ENCODE assay signal across 26 cellular contexts in genomic region chr3:129913618-129914017, GRCh38.
"Had no signal": no experiment of that assay in that cellular context is flagged by ENCODE, and none has a peak within 500 bp of the region (broad histone marks: within the 10 kb centered on the region; RNA-seq: fewer than 3 reads in every experiment).

No MANE protein-coding gene starts in this region.

- H3K27me3 Mint-ChIP-seq: naive B cell; progenitor cell of endocrine pancreas; stimulated activated memory B cell treated with anti-CD40 and anti-IgM and Interleukin-4, amounts not matched to agents 10 μg/mL and 1 μg/mL and 100 μg/mL, for 72 hours; stimulated activated naive CD8-positive, alpha-beta T cell treated with anti-CD3 and anti-CD28 coated beads, Interleukin-15, amount 100 ng/mL, for 72 hours; type B pancreatic cell had no signal

- H3K27ac ChIP-seq: left lung, lower lobe of right lung, neural progenitor cell, ovary, right atrium auricular region, right lobe of liver, tibial nerve, uterus had no signal

- H3K4me1 ChIP-seq: lower lobe of right lung, neural progenitor cell, right atrium auricular region, right lobe of liver, tibial nerve, uterus had no signal

- H3K27ac Mint-ChIP-seq: naive B cell; natural killer cell; nephron progenitor cell; neural progenitor cell; progenitor cell of endocrine pancreas; stimulated activated memory B cell treated with anti-CD40 and anti-IgM and Interleukin-4, amounts not matched to agents 10 μg/mL and 1 μg/mL and 100 μg/mL, for 72 hours; stimulated activated naive CD8-positive, alpha-beta T cell treated with anti-CD3 and anti-CD28 coated beads, Interleukin-15, amount 100 ng/mL, for 72 hours; type B pancreatic cell had no signal

- ATAC-seq: left colon; left lung; lower lobe of right lung; natural killer cell; right lobe of liver; stimulated activated memory B cell treated with anti-CD40 and anti-IgM and Interleukin-4, amounts not matched to agents 10 μg/mL and 1 μg/mL and 100 μg/mL, for 72 hours; stimulated activated naive CD8-positive, alpha-beta T cell treated with anti-CD3 and anti-CD28 coated beads, Interleukin-15, amount 100 ng/mL, for 72 hours had no signal

- H3K36me3 Mint-ChIP-seq: stimulated activated memory B cell treated with anti-CD40 and anti-IgM and Interleukin-4, amounts not matched to agents 10 μg/mL and 1 μg/mL and 100 μg/mL, for 72 hours; type B pancreatic cell had no signal

- H3K9ac ChIP-seq: neural progenitor cell had no signal

- H3K36me3 ChIP-seq: left lung, lower lobe of right lung, neural progenitor cell, ovary, right atrium auricular region, right lobe of liver, tibial nerve, uterus had no signal

- H2AFZ ChIP-seq: neural progenitor cell had no signal

- H3K4me3 ChIP-seq: left lung, lower lobe of right lung, neural progenitor cell, ovary, right atrium auricular region, right lobe of liver, smooth muscle cell, tibial nerve, uterus had no signal

- H3K4me3 Mint-ChIP-seq: naive B cell; natural killer cell; nephron progenitor cell; neural progenitor cell; stimulated activated memory B cell treated with anti-CD40 and anti-IgM and Interleukin-4, amounts not matched to agents 10 μg/mL and 1 μg/mL and 100 μg/mL, for 72 hours; stimulated activated naive CD8-positive, alpha-beta T cell treated with anti-CD3 and anti-CD28 coated beads, Interleukin-15, amount 100 ng/mL, for 72 hours; type B pancreatic cell had no signal

- H3K27me3 ChIP-seq: left lung, neural progenitor cell, ovary, right atrium auricular region, right lobe of liver, tibial nerve, uterus had no signal

- H3K4me2 ChIP-seq: neural progenitor cell, smooth muscle cell had no signal

- DNase-seq: left colon; left lung; lower lobe of right lung; mammary epithelial cell; mesenchymal stem cell; naive B cell; natural killer cell; nephron progenitor cell; ovary; right lobe of liver; stimulated activated CD4-positive, alpha-beta T cell treated with anti-CD3 and anti-CD28 coated beads, Interleukin-1b, Interleukin-23, amount 100 ng/mL, for 48 hours; stimulated activated CD4-positive, alpha-beta T cell treated with anti-CD3 and anti-CD28 coated beads, Interleukin-2, amount 100 ng/mL, for 48 hours; stimulated activated CD4-positive, alpha-beta T cell treated with anti-CD3 and anti-CD28 coated beads, Interleukin-4, amount 100 ng/mL, for 4 hours; stimulated activated CD8-positive, alpha-beta memory T cell treated with anti-CD3 and anti-CD28 coated beads, Interleukin-4, amount 100 ng/mL, for 48 hours; stimulated activated naive CD4-positive, alpha-beta T cell treated with Interleukin-2 at 50 U/mL for 16 hours; stimulated activated naive CD8-positive, alpha-beta T cell treated with anti-CD3 and anti-CD28 coated beads, Interleukin-15, amount 100 ng/mL, for 72 hours; substantia nigra; uterus had no signal

- H3K4me1 Mint-ChIP-seq: natural killer cell; neural progenitor cell; stimulated activated memory B cell treated with anti-CD40 and anti-IgM and Interleukin-4, amounts not matched to agents 10 μg/mL and 1 μg/mL and 100 μg/mL, for 72 hours; stimulated activated naive CD8-positive, alpha-beta T cell treated with anti-CD3 and anti-CD28 coated beads, Interleukin-15, amount 100 ng/mL, for 72 hours had no signal

- FAIRE-seq: keratinocyte had no signal
